Comparison of ENCODE assay signal across 1 cellular context in the genomic region with DNA sequence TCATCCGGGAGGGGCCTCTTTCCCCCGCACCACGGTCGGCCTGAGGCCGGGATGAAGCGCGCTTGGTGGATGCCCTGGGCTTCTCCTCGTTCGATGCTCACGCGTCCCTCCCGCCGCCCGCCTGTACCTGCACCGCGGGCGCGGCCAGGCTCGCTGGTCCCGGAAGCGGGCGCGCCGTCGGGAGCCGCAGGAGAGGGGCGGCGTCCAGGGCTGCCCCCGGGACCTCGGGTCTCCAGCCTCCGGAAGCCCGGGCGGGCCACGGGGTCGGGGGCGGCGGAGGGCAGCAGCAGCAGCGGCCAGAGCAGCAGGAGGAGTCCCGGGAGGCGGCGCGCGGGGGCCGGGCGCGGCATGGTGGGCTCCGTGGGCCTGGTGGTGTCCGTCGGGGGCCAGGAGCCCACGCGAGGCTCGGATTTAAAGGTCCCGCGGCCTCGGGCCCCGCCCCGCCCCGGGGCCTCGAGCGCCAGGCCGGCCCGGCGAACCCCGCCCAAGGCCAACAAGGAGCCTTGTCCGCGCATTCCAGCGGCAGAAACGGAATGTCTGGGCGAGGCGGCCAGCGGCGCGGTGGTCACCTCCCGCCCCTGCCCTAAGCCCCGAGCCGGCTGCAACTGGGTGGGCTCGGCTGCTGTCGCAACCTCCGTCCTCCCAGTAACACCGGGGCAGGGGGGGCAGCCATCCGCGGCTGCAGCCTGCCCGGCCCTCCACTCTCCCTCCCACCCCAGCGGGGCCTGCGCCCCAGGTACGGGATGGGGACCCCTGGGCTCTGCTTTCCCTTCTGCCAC.
TF ChIP-seq lines count a peak whose summit lies in the region.

A gene with protein sequence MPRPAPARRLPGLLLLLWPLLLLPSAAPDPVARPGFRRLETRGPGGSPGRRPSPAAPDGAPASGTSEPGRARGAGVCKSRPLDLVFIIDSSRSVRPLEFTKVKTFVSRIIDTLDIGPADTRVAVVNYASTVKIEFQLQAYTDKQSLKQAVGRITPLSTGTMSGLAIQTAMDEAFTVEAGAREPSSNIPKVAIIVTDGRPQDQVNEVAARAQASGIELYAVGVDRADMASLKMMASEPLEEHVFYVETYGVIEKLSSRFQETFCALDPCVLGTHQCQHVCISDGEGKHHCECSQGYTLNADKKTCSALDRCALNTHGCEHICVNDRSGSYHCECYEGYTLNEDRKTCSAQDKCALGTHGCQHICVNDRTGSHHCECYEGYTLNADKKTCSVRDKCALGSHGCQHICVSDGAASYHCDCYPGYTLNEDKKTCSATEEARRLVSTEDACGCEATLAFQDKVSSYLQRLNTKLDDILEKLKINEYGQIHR (minus strand): TSS at position 387 of the 779 bp plus-strand sequence. CDS start 37 bp downstream, at position 350.

TF ChIP-seq in HepG2, 621 proteins besides CTCF, POLR2A, EP300 and RAD21 (continued from another document and continues in another):
- TF ChIP-seq, protein P1, sequence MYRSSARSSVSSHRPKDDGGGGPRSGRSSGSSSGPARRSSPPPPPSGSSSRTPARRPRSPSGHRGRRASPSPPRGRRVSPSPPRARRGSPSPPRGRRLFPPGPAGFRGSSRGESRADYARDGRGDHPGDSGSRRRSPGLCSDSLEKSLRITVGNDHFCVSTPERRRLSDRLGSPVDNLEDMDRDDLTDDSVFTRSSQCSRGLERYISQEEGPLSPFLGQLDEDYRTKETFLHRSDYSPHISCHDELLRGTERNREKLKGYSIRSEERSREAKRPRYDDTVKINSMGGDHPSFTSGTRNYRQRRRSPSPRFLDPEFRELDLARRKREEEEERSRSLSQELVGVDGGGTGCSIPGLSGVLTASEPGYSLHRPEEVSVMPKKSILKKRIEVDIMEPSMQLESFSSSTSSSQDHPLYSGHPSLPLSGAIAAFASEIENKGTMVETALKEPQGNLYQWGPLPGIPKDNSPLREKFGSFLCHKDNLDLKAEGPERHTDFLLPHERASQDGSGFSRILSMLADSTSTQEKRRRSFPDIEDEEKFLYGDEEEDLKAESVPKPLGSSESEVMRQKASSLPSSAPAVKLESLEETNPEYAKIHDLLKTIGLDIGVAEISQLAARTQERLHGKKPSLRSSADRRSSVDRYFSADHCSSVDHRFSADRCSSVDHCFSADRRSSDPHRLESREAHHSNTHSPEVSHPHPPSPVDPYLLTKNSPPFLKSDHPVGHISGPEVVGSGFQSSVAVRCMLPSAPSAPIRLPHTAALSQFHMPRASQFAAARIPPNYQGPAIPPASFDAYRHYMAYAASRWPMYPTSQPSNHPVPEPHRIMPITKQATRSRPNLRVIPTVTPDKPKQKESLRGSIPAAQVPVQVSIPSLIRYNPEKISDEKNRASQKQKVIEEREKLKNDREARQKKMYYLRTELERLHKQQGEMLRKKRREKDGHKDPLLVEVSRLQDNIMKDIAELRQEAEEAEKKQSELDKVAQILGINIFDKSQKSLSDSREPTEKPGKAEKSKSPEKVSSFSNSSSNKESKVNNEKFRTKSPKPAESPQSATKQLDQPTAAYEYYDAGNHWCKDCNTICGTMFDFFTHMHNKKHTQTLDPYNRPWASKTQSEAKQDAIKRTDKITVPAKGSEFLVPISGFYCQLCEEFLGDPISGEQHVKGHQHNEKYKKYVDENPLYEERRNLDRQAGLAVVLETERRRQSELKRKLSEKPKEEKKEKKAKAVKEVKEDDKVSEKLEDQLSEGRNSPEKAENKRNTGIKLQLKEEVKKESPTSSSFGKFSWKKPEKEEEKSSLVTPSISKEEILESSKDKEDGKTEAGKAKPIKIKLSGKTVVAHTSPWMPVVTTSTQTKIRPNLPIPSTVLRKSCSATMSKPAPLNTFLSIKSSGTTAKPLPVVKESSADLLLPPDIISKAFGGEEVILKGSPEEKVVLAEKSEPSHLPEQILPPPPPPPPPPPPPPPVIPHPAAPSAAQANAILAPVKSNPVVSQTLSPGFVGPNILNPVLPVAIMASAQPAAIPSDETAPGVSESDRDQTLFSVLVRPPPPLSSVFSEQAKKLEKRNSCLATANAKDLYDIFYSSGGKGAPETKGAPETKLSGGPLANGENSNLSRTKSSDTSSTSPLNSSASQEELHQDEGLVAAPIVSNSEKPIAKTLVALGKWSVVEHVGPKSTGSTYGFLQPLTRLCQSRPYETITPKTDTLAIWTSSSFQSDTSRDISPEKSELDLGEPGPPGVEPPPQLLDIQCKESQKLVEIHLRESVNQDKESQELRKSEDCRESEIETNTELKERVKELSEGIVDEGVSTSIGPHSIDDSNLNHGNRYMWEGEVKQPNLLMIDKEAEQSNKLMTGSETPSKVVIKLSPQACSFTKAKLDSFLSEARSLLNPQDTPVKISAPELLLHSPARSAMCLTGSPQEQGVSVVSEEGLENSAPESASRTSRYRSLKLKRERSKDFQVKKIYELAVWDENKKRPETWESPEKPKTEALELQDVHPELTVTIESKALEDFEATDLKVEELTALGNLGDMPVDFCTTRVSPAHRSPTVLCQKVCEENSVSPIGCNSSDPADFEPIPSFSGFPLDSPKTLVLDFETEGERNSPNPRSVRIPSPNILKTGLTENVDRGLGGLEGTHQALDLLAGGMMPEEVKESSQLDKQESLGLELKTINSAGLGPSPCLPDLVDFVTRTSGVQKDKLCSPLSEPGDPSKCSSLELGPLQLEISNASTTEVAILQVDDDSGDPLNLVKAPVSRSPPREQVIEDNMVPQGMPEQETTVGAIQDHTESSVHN (CRISPR knock-in tag; IDR thresholded peaks at IDR 0.05): 0 out of 2 replicates have a peak, but pooled peaks have one; percentile 21
- TF ChIP-seq IRF2 (CRISPR knock-in tag; IDR thresholded peaks at IDR 0.05) (no peak; the same call in 1 of the 2 replicates), ZNF720 (CRISPR knock-in tag; IDR thresholded peaks at IDR 0.05) (no peak), CBFB (CRISPR knock-in tag; IDR thresholded peaks at IDR 0.05) (peak; percentile 37; the same call in 1 of the 2 replicates), RBM39 (IDR thresholded peaks at IDR 0.05; ENCODE audit: low read depth, low read length, poor library complexity, severe bottlenecking) (no peak), YEATS4 (CRISPR knock-in tag; IDR thresholded peaks at IDR 0.05; ENCODE audit: borderline replicate concordance) (peak; percentile 63; the same call in 1 of the 2 replicates), FOXM1 (CRISPR knock-in tag; IDR thresholded peaks at IDR 0.05) (no peak), ELF3 (CRISPR knock-in tag; IDR thresholded peaks at IDR 0.05) (peak; percentile 20; the same call in 1 of the 2 replicates), MAZ (IDR thresholded peaks at IDR 0.05; ENCODE audit: borderline replicate concordance, low read depth, low read length) (no peak), MAZ (CRISPR knock-in tag; IDR thresholded peaks at IDR 0.05; ENCODE audit: low read depth) (peak; percentile 84), GATAD2A (CRISPR knock-in tag; IDR thresholded peaks at IDR 0.05) (no peak), ZNF7 (CRISPR knock-in tag; IDR thresholded peaks at IDR 0.05) (no peak), DPF2 (CRISPR knock-in tag; IDR thresholded peaks at IDR 0.05; ENCODE audit: borderline replicate concordance, low read depth) (peak; percentile 24; the same call in 1 of the 2 replicates)
- TF ChIP-seq, protein P2, sequence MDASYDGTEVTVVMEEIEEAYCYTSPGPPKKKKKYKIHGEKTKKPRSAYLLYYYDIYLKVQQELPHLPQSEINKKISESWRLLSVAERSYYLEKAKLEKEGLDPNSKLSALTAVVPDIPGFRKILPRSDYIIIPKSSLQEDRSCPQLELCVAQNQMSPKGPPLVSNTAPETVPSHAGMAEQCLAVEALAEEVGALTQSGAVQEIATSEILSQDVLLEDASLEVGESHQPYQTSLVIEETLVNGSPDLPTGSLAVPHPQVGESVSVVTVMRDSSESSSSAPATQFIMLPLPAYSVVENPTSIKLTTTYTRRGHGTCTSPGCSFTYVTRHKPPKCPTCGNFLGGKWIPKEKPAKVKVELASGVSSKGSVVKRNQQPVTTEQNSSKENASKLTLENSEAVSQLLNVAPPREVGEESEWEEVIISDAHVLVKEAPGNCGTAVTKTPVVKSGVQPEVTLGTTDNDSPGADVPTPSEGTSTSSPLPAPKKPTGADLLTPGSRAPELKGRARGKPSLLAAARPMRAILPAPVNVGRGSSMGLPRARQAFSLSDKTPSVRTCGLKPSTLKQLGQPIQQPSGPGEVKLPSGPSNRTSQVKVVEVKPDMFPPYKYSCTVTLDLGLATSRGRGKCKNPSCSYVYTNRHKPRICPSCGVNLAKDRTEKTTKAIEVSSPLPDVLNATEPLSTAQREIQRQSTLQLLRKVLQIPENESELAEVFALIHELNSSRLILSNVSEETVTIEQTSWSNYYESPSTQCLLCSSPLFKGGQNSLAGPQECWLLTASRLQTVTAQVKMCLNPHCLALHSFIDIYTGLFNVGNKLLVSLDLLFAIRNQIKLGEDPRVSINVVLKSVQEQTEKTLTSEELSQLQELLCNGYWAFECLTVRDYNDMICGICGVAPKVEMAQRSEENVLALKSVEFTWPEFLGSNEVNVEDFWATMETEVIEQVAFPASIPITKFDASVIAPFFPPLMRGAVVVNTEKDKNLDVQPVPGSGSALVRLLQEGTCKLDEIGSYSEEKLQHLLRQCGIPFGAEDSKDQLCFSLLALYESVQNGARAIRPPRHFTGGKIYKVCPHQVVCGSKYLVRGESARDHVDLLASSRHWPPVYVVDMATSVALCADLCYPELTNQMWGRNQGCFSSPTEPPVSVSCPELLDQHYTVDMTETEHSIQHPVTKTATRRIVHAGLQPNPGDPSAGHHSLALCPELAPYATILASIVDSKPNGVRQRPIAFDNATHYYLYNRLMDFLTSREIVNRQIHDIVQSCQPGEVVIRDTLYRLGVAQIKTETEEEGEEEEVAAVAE (CRISPR knock-in tag; IDR thresholded peaks at IDR 0.05; ENCODE audit: borderline replicate concordance): no peak
- TF ChIP-seq, protein P3, sequence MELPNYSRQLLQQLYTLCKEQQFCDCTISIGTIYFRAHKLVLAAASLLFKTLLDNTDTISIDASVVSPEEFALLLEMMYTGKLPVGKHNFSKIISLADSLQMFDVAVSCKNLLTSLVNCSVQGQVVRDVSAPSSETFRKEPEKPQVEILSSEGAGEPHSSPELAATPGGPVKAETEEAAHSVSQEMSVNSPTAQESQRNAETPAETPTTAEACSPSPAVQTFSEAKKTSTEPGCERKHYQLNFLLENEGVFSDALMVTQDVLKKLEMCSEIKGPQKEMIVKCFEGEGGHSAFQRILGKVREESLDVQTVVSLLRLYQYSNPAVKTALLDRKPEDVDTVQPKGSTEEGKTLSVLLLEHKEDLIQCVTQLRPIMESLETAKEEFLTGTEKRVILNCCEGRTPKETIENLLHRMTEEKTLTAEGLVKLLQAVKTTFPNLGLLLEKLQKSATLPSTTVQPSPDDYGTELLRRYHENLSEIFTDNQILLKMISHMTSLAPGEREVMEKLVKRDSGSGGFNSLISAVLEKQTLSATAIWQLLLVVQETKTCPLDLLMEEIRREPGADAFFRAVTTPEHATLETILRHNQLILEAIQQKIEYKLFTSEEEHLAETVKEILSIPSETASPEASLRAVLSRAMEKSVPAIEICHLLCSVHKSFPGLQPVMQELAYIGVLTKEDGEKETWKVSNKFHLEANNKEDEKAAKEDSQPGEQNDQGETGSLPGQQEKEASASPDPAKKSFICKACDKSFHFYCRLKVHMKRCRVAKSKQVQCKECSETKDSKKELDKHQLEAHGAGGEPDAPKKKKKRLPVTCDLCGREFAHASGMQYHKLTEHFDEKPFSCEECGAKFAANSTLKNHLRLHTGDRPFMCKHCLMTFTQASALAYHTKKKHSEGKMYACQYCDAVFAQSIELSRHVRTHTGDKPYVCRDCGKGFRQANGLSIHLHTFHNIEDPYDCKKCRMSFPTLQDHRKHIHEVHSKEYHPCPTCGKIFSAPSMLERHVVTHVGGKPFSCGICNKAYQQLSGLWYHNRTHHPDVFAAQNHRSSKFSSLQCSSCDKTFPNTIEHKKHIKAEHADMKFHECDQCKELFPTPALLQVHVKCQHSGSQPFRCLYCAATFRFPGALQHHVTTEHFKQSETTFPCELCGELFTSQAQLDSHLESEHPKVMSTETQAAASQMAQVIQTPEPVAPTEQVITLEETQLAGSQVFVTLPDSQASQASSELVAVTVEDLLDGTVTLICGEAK (IDR thresholded peaks at IDR 0.05): no peak
- TF ChIP-seq, protein P3 (CRISPR knock-in tag; IDR thresholded peaks at IDR 0.05): peak; percentile 79; the same call in 1 of the 2 replicates
